In genomic region chr6:126076992-126077664, GRCh38 we compare ENCODE assay signal across 1 cellular context.
TF ChIP-seq lines count a peak whose summit lies in the region.

No MANE protein-coding gene starts in this region.

TF ChIP-seq in HepG2, 621 proteins besides CTCF, POLR2A, EP300 and RAD21 (continued from another document and continues in another):
- peak; percentile 76 for TF ChIP-seq FOXP4 (CRISPR knock-in tag; IDR thresholded peaks at IDR 0.05)
- no peak for TF ChIP-seq ZBTB40 (IDR thresholded peaks at IDR 0.05)
- no peak for TF ChIP-seq ZBTB40 (CRISPR knock-in tag; IDR thresholded peaks at IDR 0.05)
- TF ChIP-seq NR2F1 (CRISPR knock-in tag; IDR thresholded peaks at IDR 0.05): no peak
- no peak for TF ChIP-seq ZNF333 (CRISPR knock-in tag; IDR thresholded peaks at IDR 0.05; ENCODE audit: borderline replicate concordance)
- TF ChIP-seq HNF1B (CRISPR knock-in tag; IDR thresholded peaks at IDR 0.05): no peak
- no peak for TF ChIP-seq SNAPC2 (CRISPR knock-in tag; IDR thresholded peaks at IDR 0.05)
- TF ChIP-seq ZNF713 (CRISPR knock-in tag; IDR thresholded peaks at IDR 0.05): no peak
- TF ChIP-seq RBM22 (optimal IDR thresholded peaks at IDR 0.05; ENCODE audit: low read length): no peak
- no peak for TF ChIP-seq ZNF143 (CRISPR knock-in tag; IDR thresholded peaks at IDR 0.05)
- no peak for TF ChIP-seq ZNF552 (CRISPR knock-in tag; IDR thresholded peaks at IDR 0.05; ENCODE audit: borderline replicate concordance)
- TF ChIP-seq RFX1 (IDR thresholded peaks at IDR 0.05): no peak
- TF ChIP-seq RNF2 (conservative IDR thresholded peaks at IDR 0.05; ENCODE audit: low read depth): no peak
- TF ChIP-seq ZNF441 (CRISPR knock-in tag; IDR thresholded peaks at IDR 0.05; ENCODE audit: borderline replicate concordance): no peak
- TF ChIP-seq ZNF597 (CRISPR knock-in tag; IDR thresholded peaks at IDR 0.05): no peak
- TF ChIP-seq CREBL2 (CRISPR knock-in tag; IDR thresholded peaks at IDR 0.05; ENCODE audit: borderline replicate concordance): no peak
- TF ChIP-seq BRF2 (CRISPR knock-in tag; IDR thresholded peaks at IDR 0.05): 0 out of 2 replicates have a peak, but pooled peaks have one; percentile 40
- TF ChIP-seq DMTF1 (CRISPR knock-in tag; IDR thresholded peaks at IDR 0.05): no peak
- TF ChIP-seq KLF9 (CRISPR knock-in tag; IDR thresholded peaks at IDR 0.05; ENCODE audit: low read depth): no peak
- no peak for TF ChIP-seq FOXM1 (CRISPR knock-in tag; IDR thresholded peaks at IDR 0.05)
- TF ChIP-seq ZNF430 (CRISPR knock-in tag; IDR thresholded peaks at IDR 0.05): no peak
- TF ChIP-seq ZNF142 (CRISPR knock-in tag; IDR thresholded peaks at IDR 0.05): no peak
- TF ChIP-seq KDM1A (CRISPR knock-in tag; IDR thresholded peaks at IDR 0.05): peak; percentile 69; the same call in 1 of the 2 replicates
- TF ChIP-seq CREB3 (CRISPR knock-in tag; IDR thresholded peaks at IDR 0.05): no peak
- TF ChIP-seq SP5 (CRISPR knock-in tag; IDR thresholded peaks at IDR 0.05; ENCODE audit: borderline replicate concordance, low read depth): no peak
- TF ChIP-seq ZNF775 (CRISPR knock-in tag; IDR thresholded peaks at IDR 0.05; ENCODE audit: borderline replicate concordance): no peak
- TF ChIP-seq ZNF557 (CRISPR knock-in tag; IDR thresholded peaks at IDR 0.05): no peak
